In genomic region chr17:20155258-20156195, GRCh38 we compare ENCODE assay signal across 1 cellular context.
TF ChIP-seq lines count a peak whose summit lies in the region.

No MANE protein-coding gene starts in this region.

TF ChIP-seq in GM12878, 131 proteins besides CTCF, POLR2A, EP300 and RAD21 (continued from another document):
- TF ChIP-seq MLLT1 (IDR thresholded peaks at IDR 0.05) (peak; percentile 35; the same call in 1 of the 2 replicates), BHLHE40 (IDR thresholded peaks at IDR 0.05; ENCODE audit: borderline replicate concordance in 1 of 2, low read depth in 2 of 2, low read length in 1 of 2) (peak; percentile 73 to 85), MTA3 (IDR thresholded peaks at IDR 0.05; ENCODE audit: borderline replicate concordance, low read length) (peak; percentile 43; the same call in 1 of the 2 replicates), ASH2L (IDR thresholded peaks at IDR 0.05; ENCODE audit: borderline replicate concordance, low read depth) (no peak), ATF7 (IDR thresholded peaks at IDR 0.05; ENCODE audit: low read depth) (0 out of 2 replicates have a peak, but pooled peaks have one; percentile 10), PBX3 (IDR thresholded peaks at IDR 0.05; ENCODE audit: insufficient replicate concordance, low read depth, low read length) (peak; percentile 26), CBFB (IDR thresholded peaks at IDR 0.05; ENCODE audit: low read depth) (peak; percentile 69; the same call in 1 of the 2 replicates), ZNF687 (IDR thresholded peaks at IDR 0.05) (no peak), SRF (IDR thresholded peaks at IDR 0.05; ENCODE audit: low read depth in 2 of 2, low read length in 2 of 2) (0 out of 4 replicates have a peak, but pooled peaks of 1 of the 2 experiments have one; percentile 42), NR2C1 (IDR thresholded peaks at IDR 0.05) (no peak), BCL11A (IDR thresholded peaks at IDR 0.05; ENCODE audit: low read depth, low read length) (peak; percentile 63; the same call in 1 of the 2 replicates), ETV6 (conservative IDR thresholded peaks at IDR 0.05 in 1 of 2, IDR thresholded peaks at IDR 0.05 in 1 of 2; ENCODE audit: borderline replicate concordance in 1 of 2, low read depth in 1 of 2) (peak in 1 of 2 experiments; percentile 65; a peak in 1 of 4 replicates), IKZF2 (IDR thresholded peaks at IDR 0.05) (peak; percentile 76 to 79), TAF1 (IDR thresholded peaks at IDR 0.05; ENCODE audit: borderline replicate concordance, low read depth, low read length) (peak; percentile 41; the same call in 1 of the 2 replicates), CREM (IDR thresholded peaks at IDR 0.05; ENCODE audit: low read depth) (peak; percentile 69), MEF2A (IDR thresholded peaks at IDR 0.05; ENCODE audit: insufficient read depth, low read depth, low read length) (peak; percentile 63; the same call in 1 of the 2 replicates), YY1 (IDR thresholded peaks at IDR 0.05; ENCODE audit: low read depth, low read length) (0 out of 2 replicates have a peak, but pooled peaks have one; percentile 27), ESRRA (IDR thresholded peaks at IDR 0.05; ENCODE audit: low read length) (no peak), KAT2A (conservative IDR thresholded peaks at IDR 0.05; ENCODE audit: control insufficient read depth, low read depth, low read length) (no peak), SREBF2 (IDR thresholded peaks at IDR 0.05; ENCODE audit: low read length) (no peak), ZBED1 (IDR thresholded peaks at IDR 0.05; ENCODE audit: borderline replicate concordance) (no peak), MTA2 (IDR thresholded peaks at IDR 0.05; ENCODE audit: low read depth) (0 out of 2 replicates have a peak, but pooled peaks have one; percentile 22), GABPA (IDR thresholded peaks at IDR 0.05; ENCODE audit: low read depth) (no peak), HDGF (IDR thresholded peaks at IDR 0.05) (peak; percentile 96), TCF12 (IDR thresholded peaks at IDR 0.05; ENCODE audit: low read depth, low read length) (peak; percentile 87), TCF3 (IDR thresholded peaks at IDR 0.05; ENCODE audit: borderline replicate concordance, insufficient read depth, low read depth, low read length) (peak; percentile 91), EGR1 (IDR thresholded peaks at IDR 0.05; ENCODE audit: borderline replicate concordance in 1 of 2, low read depth in 2 of 2, low read length in 2 of 2) (peak in 1 of 2 experiments; percentile 93; a peak in 2 of 3 replicates), POU2F2 (IDR thresholded peaks at IDR 0.05; ENCODE audit: borderline replicate concordance, low read depth, low read length) (peak; percentile 88; the same call in 1 of the 3 replicates), RUNX3 (IDR thresholded peaks at IDR 0.05; ENCODE audit: low read length) (peak; percentile 91), JUNB (IDR thresholded peaks at IDR 0.05) (peak; percentile 71), NRF1 (conservative IDR thresholded peaks at IDR 0.05; ENCODE audit: low read depth, low read length) (0 out of 2 replicates have a peak, but pooled peaks have one; percentile 1), HDAC2 (IDR thresholded peaks at IDR 0.05) (0 out of 2 replicates have a peak, but pooled peaks have one; percentile 47), WRNIP1 (IDR thresholded peaks at IDR 0.05; ENCODE audit: borderline replicate concordance, low read depth, low read length) (no peak), ZNF622 (IDR thresholded peaks at IDR 0.05) (no peak), NFIC (IDR thresholded peaks at IDR 0.05; ENCODE audit: low read depth, low read length) (peak; percentile 68; the same call in 1 of the 2 replicates)
- TF ChIP-seq, protein P1, sequence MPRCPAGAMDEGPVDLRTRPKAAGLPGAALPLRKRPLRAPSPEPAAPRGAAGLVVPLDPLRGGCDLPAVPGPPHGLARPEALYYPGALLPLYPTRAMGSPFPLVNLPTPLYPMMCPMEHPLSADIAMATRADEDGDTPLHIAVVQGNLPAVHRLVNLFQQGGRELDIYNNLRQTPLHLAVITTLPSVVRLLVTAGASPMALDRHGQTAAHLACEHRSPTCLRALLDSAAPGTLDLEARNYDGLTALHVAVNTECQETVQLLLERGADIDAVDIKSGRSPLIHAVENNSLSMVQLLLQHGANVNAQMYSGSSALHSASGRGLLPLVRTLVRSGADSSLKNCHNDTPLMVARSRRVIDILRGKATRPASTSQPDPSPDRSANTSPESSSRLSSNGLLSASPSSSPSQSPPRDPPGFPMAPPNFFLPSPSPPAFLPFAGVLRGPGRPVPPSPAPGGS (IDR thresholded peaks at IDR 0.05; ENCODE audit: borderline replicate concordance, insufficient read depth, low read depth, low read length, poor library complexity, severe bottlenecking) = peak; percentile 44
- TF ChIP-seq, protein P2, sequence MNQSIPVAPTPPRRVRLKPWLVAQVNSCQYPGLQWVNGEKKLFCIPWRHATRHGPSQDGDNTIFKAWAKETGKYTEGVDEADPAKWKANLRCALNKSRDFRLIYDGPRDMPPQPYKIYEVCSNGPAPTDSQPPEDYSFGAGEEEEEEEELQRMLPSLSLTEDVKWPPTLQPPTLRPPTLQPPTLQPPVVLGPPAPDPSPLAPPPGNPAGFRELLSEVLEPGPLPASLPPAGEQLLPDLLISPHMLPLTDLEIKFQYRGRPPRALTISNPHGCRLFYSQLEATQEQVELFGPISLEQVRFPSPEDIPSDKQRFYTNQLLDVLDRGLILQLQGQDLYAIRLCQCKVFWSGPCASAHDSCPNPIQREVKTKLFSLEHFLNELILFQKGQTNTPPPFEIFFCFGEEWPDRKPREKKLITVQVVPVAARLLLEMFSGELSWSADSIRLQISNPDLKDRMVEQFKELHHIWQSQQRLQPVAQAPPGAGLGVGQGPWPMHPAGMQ (IDR thresholded peaks at IDR 0.05; ENCODE audit: borderline replicate concordance) = no peak
- TF ChIP-seq, protein P3, sequence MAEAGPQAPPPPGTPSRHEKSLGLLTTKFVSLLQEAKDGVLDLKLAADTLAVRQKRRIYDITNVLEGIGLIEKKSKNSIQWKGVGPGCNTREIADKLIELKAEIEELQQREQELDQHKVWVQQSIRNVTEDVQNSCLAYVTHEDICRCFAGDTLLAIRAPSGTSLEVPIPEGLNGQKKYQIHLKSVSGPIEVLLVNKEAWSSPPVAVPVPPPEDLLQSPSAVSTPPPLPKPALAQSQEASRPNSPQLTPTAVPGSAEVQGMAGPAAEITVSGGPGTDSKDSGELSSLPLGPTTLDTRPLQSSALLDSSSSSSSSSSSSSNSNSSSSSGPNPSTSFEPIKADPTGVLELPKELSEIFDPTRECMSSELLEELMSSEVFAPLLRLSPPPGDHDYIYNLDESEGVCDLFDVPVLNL (IDR thresholded peaks at IDR 0.05; ENCODE audit: low read depth, low read length) = peak; percentile 49; the same call in 1 of the 2 replicates
- TF ChIP-seq, protein P4, sequence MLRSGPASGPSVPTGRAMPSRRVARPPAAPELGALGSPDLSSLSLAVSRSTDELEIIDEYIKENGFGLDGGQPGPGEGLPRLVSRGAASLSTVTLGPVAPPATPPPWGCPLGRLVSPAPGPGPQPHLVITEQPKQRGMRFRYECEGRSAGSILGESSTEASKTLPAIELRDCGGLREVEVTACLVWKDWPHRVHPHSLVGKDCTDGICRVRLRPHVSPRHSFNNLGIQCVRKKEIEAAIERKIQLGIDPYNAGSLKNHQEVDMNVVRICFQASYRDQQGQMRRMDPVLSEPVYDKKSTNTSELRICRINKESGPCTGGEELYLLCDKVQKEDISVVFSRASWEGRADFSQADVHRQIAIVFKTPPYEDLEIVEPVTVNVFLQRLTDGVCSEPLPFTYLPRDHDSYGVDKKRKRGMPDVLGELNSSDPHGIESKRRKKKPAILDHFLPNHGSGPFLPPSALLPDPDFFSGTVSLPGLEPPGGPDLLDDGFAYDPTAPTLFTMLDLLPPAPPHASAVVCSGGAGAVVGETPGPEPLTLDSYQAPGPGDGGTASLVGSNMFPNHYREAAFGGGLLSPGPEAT (IDR thresholded peaks at IDR 0.05; ENCODE audit: low read depth) = peak; percentile 78; the same call in 1 of the 2 replicates
- TF ChIP-seq, protein P5, sequence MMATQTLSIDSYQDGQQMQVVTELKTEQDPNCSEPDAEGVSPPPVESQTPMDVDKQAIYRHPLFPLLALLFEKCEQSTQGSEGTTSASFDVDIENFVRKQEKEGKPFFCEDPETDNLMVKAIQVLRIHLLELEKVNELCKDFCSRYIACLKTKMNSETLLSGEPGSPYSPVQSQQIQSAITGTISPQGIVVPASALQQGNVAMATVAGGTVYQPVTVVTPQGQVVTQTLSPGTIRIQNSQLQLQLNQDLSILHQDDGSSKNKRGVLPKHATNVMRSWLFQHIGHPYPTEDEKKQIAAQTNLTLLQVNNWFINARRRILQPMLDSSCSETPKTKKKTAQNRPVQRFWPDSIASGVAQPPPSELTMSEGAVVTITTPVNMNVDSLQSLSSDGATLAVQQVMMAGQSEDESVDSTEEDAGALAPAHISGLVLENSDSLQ (IDR thresholded peaks at IDR 0.05) = peak; percentile 78
- TF ChIP-seq, protein P6, sequence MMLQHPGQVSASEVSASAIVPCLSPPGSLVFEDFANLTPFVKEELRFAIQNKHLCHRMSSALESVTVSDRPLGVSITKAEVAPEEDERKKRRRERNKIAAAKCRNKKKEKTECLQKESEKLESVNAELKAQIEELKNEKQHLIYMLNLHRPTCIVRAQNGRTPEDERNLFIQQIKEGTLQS (IDR thresholded peaks at IDR 0.05; ENCODE audit: borderline replicate concordance, extremely low read depth, low read depth, low read length) = no peak
